ENCODE assay signal across 6 cellular contexts in genomic region chr5:1163879-1164278, GRCh38. TPM values are rescaled to one million over a fixed set of nuclear protein-coding genes. Genes with fewer than 3 reads are reported as not detected.
"Had no signal": no experiment of that assay in that cellular context is flagged by ENCODE, and none has a peak within 500 bp of the region (broad histone marks: within the 10 kb centered on the region; RNA-seq: fewer than 3 reads in every experiment).

No MANE protein-coding gene starts in this region.

- H3K4me2 ChIP-seq: GM23338 had no signal

- H3K9me3 Mint-ChIP-seq: GM23338, H9 had no signal

- H2AFZ ChIP-seq: GM23338 had no signal

- H3K4me3 ChIP-seq: GM23338 had no signal

- DNase-seq: H9, HCEC 1CT, IMR-90 had no signal

- H3K4me3 Mint-ChIP-seq: GM23338, H9 had no signal

- ATAC-seq: GM23338 had no signal

RNA-seq across cellular contexts. Expression of gene SLC6A19, which starts 37.5 kb away (rescaled TPM):
- total RNA-seq: GM23338, H1, H9, HT-29, IMR-90 had no signal
- polyA plus RNA-seq: GM23338, IMR-90 had no signal
